Comparison of ENCODE assay signal across 23 cellular contexts in genomic region chr1:210697185-210697584, GRCh38.
A peak's percentile ranks its signal among the peaks of the same experiment; 100 is the strongest.
DNase-seq lines count a peak whose midpoint lies in the region; ATAC-seq and TF ChIP-seq lines count a peak whose summit lies in the region.
"Had no signal": no experiment of that assay in that cellular context is flagged by ENCODE, and none has a peak within 500 bp of the region (broad histone marks: within the 10 kb centered on the region; RNA-seq: fewer than 3 reads in every experiment).

No MANE protein-coding gene starts in this region.

- DNase-seq in endodermal cell (peak; percentile 73), germinal center (ENCODE audit: low spot score) (no peak), left ventricle myocardium inferior (no peak)
- no peak for DNase-seq in stimulated activated CD4-positive, alpha-beta T cell treated with anti-CD3 and anti-CD28 coated beads, Interleukin-12 subunit alpha, Interleukin-12 subunit beta, amount 100 ng/mL, for 4 hours
- DNase-seq: activated CD4-positive, alpha-beta T cell treated with anti-CD3 and anti-CD28 coated beads for 4 hours; lower lobe of right lung; NCI-H1048; NCI-H1694 treated with DMSO at 0.1 percent for 48 hours; NCI-H2227 treated with DMSO at 0.1 percent for 48 hours; nephron progenitor cell; pancreas; stimulated activated CD4-positive, alpha-beta T cell treated with anti-CD3 and anti-CD28 coated beads, Interleukin-2, amount 100 ng/mL, for 48 hours had no signal

- H3K36me3 Mint-ChIP-seq in endodermal cell (ENCODE audit: low read depth), result no peaks in the 10 kb centered on the region
- H3K36me3 Mint-ChIP-seq: stimulated activated effector memory CD8-positive, alpha-beta T cell treated with anti-CD3 and anti-CD28 coated beads, Interleukin-12 subunit alpha, Interleukin-12 subunit beta, amount 100 ng/mL, for 72 hours had no signal

- WGBS in endodermal cell (ENCODE audit: insufficient coverage in 1 of 2, insufficient read length in 1 of 2), 2 experiments, result 56 to 100% methylated on average over 1 to 3 of the region's 3 CpGs

- no peak overlapping the region for H3K4me3 ChIP-seq in endodermal cell (ENCODE audit: low read length)
- no peak overlapping the region for H3K4me3 ChIP-seq in left ventricle myocardium inferior
- H3K4me3 ChIP-seq: coronary artery, gastroesophageal sphincter, lower lobe of right lung, pancreas, suprapubic skin had no signal

- no peak overlapping the region for H3K4me3 Mint-ChIP-seq in endodermal cell
- H3K4me3 Mint-ChIP-seq: activated naive CD4-positive, alpha-beta T cell treated with anti-CD3 and anti-CD28 coated beads for 36 hours; nephron progenitor cell; stimulated activated effector memory CD8-positive, alpha-beta T cell treated with anti-CD3 and anti-CD28 coated beads, Interleukin-12 subunit alpha, Interleukin-12 subunit beta, amount 100 ng/mL, for 72 hours had no signal

- H3K9me3 Mint-ChIP-seq in endodermal cell, result no peaks in the 10 kb centered on the region
- H3K9me3 Mint-ChIP-seq: activated naive CD4-positive, alpha-beta T cell treated with anti-CD3 and anti-CD28 coated beads for 36 hours; stimulated activated effector memory CD8-positive, alpha-beta T cell treated with anti-CD3 and anti-CD28 coated beads, Interleukin-12 subunit alpha, Interleukin-12 subunit beta, amount 100 ng/mL, for 72 hours had no signal

- H3K27ac ChIP-seq in endodermal cell (ENCODE audit: low read depth, low read length) (no peak overlapping the region), left ventricle myocardium inferior (replicated peaks) (no peak overlapping the region)
- H3K27ac ChIP-seq: C4-2B, coronary artery, gastroesophageal sphincter, lower lobe of right lung, pancreas, suprapubic skin had no signal

- H3K27ac Mint-ChIP-seq in endodermal cell, result no peak overlapping the region
- H3K27ac Mint-ChIP-seq: activated naive CD4-positive, alpha-beta T cell treated with anti-CD3 and anti-CD28 coated beads for 36 hours; nephron progenitor cell; stimulated activated effector memory CD8-positive, alpha-beta T cell treated with anti-CD3 and anti-CD28 coated beads, Interleukin-12 subunit alpha, Interleukin-12 subunit beta, amount 100 ng/mL, for 72 hours had no signal

- H3K27me3 ChIP-seq in endodermal cell (ENCODE audit: control insufficient read depth, insufficient read depth, low read length, poor library complexity, severe bottlenecking) (no peaks in the 10 kb centered on the region), left ventricle myocardium inferior (ENCODE audit: low read depth) (peaks cover 33% of the 10 kb centered on the region)
- H3K27me3 ChIP-seq: gastroesophageal sphincter, pancreas, suprapubic skin had no signal

- ATAC-seq in GM18502 (IDR thresholded peaks at IDR 0.05; ENCODE audit: poor library complexity, unreplicated experiment) (peak; percentile 11), GM21825 (IDR thresholded peaks at IDR 0.05; ENCODE audit: unreplicated experiment) (peak; percentile 1), HG03439 (IDR thresholded peaks at IDR 0.05; ENCODE audit: unreplicated experiment) (peak; percentile 17)
- ATAC-seq: gastroesophageal sphincter, HCT116, lower lobe of right lung, pancreas had no signal

- peaks cover 1% of the 10 kb centered on the region for H3K27me3 Mint-ChIP-seq in endodermal cell (ENCODE audit: insufficient read depth)

- TF ChIP-seq CTCF in endodermal cell (conservative IDR thresholded peaks at IDR 0.05) (peak; percentile 62), left ventricle myocardium inferior (IDR thresholded peaks at IDR 0.05; ENCODE audit: borderline replicate concordance) (no peak)

- peaks cover 9% of the 10 kb centered on the region for H3K4me1 Mint-ChIP-seq in endodermal cell

- H3K4me1 ChIP-seq in endodermal cell (ENCODE audit: control insufficient read depth, insufficient read depth, low read length) (peaks cover 2% of the 10 kb centered on the region), left ventricle myocardium inferior (no peaks in the 10 kb centered on the region)
- H3K4me1 ChIP-seq: gastroesophageal sphincter, lower lobe of right lung, pancreas, suprapubic skin had no signal

- intact Hi-C loops in left ventricle myocardium inferior (cut with micrococcal nuclease), result no loop called here

- no peaks in the 10 kb centered on the region for H3K9me3 ChIP-seq in endodermal cell (ENCODE audit: control insufficient read depth, low read length)
- no peaks in the 10 kb centered on the region for H3K9me3 ChIP-seq in left ventricle myocardium inferior (replicated peaks)
- H3K9me3 ChIP-seq: gastroesophageal sphincter, lower lobe of right lung, pancreas, SK-N-SH, suprapubic skin had no signal

- H3K9ac ChIP-seq in endodermal cell (ENCODE audit: extremely low read depth, low read length, poor library complexity, severe bottlenecking), result no peak overlapping the region
- H3K9ac ChIP-seq: SK-N-SH had no signal

- H3K36me3 ChIP-seq in endodermal cell (ENCODE audit: control insufficient read depth, insufficient read depth, low read length) (no peaks in the 10 kb centered on the region), left ventricle myocardium inferior (no peaks in the 10 kb centered on the region)
- H3K36me3 ChIP-seq: gastroesophageal sphincter, lower lobe of right lung, pancreas, suprapubic skin had no signal
